In genomic region chr1:207140536-207140935, GRCh38 we compare ENCODE assay signal across 25 cellular contexts. TPM values are rescaled to one million over a fixed set of nuclear protein-coding genes. Genes with fewer than 3 reads are reported as not detected.
DNase-seq lines count a peak whose midpoint lies in the region; ATAC-seq, FAIRE-seq and TF ChIP-seq lines count a peak whose summit lies in the region.
"Had no signal": no experiment of that assay in that cellular context is flagged by ENCODE, and none has a peak within 500 bp of the region (broad histone marks: within the 10 kb centered on the region; RNA-seq: fewer than 3 reads in every experiment).

No MANE protein-coding gene starts in this region.

- peaks cover 6% of the 10 kb centered on the region; the same call in 1 of the 2 replicates for H3K4me1 Mint-ChIP-seq in HFFc6 (ENCODE audit: low read depth)
- H3K4me1 Mint-ChIP-seq: B cell had no signal

- ATAC-seq in HG02840 (IDR thresholded peaks at IDR 0.05; ENCODE audit: low FRiP score, unreplicated experiment) (no peak), GM21423 (IDR thresholded peaks at IDR 0.05; ENCODE audit: unreplicated experiment) (no peak)
- ATAC-seq: GM12878, HCT116, HepG2, Right ventricle myocardium inferior had no signal

- POLR2A ChIA-PET in RWPE1 (lab: Yijun Ruan, JAX; ENCODE audit: low non-redundant PET): no interaction called here

- DNase-seq in COLO829 (ENCODE audit: low spot score) (peak; percentile 11), HFFc6 (peak; percentile 44), RWPE1 (ENCODE audit: low spot score) (peak; percentile 8), bronchial epithelial cell (ENCODE audit: low read depth) (peak; percentile 84), DMS53 (lab: John Stamatoyannopoulos, UW) (no peak), middle frontal gyrus (ENCODE audit: extremely low spot score, low spot score) (no peak)
- DNase-seq: GOT3, KBM-7, NCI-H1092 treated with DMSO at 0.1 percent for 48 hours, NCI-H146, NCI-H2029, NCI-H2227 treated with DMSO at 0.1 percent for 48 hours, NCI-H510A, NCI-H748 treated with DMSO at 0.1 percent for 48 hours had no signal

- CTCF ChIA-PET in RWPE1 (lab: Yijun Ruan, JAX): no interaction called here

- TF ChIP-seq CTCF in HFFc6 (IDR thresholded peaks at IDR 0.05) (no peak), RWPE1 (conservative IDR thresholded peaks at IDR 0.05; ENCODE audit: low read depth) (no peak), bronchial epithelial cell (IDR thresholded peaks at IDR 0.05; ENCODE audit: insufficient read depth, low read length, severe bottlenecking) (no peak)

- no peaks in the 10 kb centered on the region for H3K9me3 Mint-ChIP-seq in HFFc6

- no peaks in the 10 kb centered on the region for H3K36me3 Mint-ChIP-seq in HFFc6 (ENCODE audit: low read depth)
- H3K36me3 Mint-ChIP-seq: CD14-positive monocyte had no signal

- H3K27me3 Mint-ChIP-seq in HFFc6 (ENCODE audit: insufficient read depth): no peaks in the 10 kb centered on the region; the same call in none of the 2 replicates

- H3K27me3 ChIP-seq in bronchial epithelial cell (ENCODE audit: control insufficient read depth, insufficient read depth, low read length): no peaks in the 10 kb centered on the region
- H3K27me3 ChIP-seq: SJSA1 had no signal

- H3K27ac ChIP-seq in RWPE1: no peak overlapping the region
- H3K27ac ChIP-seq: SJSA1 had no signal

- no peak overlapping the region for H3K4me3 Mint-ChIP-seq in HFFc6
- H3K4me3 Mint-ChIP-seq: B cell, CD14-positive monocyte had no signal

- no peak overlapping the region for H3K4me3 ChIP-seq in bronchial epithelial cell (ENCODE audit: low read depth, low read length)
- H3K4me3 ChIP-seq: GM12878, SJSA1 had no signal

- no peak for FAIRE-seq in bronchial epithelial cell (lab: Jason Lieb, UNC)
- FAIRE-seq: A204.1, D721Med, GM12878, HepG2 had no signal

- H3K27ac Mint-ChIP-seq in HFFc6: no peak overlapping the region
- H3K27ac Mint-ChIP-seq: B cell, CD14-positive monocyte had no signal

- H3K36me3 ChIP-seq in bronchial epithelial cell (ENCODE audit: control insufficient read depth, insufficient read depth, low read length): no peaks in the 10 kb centered on the region
- H3K36me3 ChIP-seq: SJSA1 had no signal

RNA-seq across cellular contexts. Expression of gene C4BPA, which starts 36.5 kb away (rescaled TPM):
- total RNA-seq in HFFc6 (2021; fragmentation: NEBNext Ultra II Directional; extraction: Animal tissue kit (Norgen Biotek cat#: 25700)): not detected
- total RNA-seq in bronchial epithelial cell: not detected in 2 replicates
- total RNA-seq: B cell, Right ventricle myocardium inferior, SJSA1 had no signal

RNA-seq across cellular contexts. Expression of gene C4BPB, which starts 51.9 kb away (rescaled TPM):
- under 1 TPM in 5 of 6 experiments, not detected in 1; 0.15 to 0.59 (median 0.24) TPM for total RNA-seq in HFFc6 (2021; fragmentation: NEBNext Ultra II Directional; extraction: Animal tissue kit (Norgen Biotek cat#: 25700))
- total RNA-seq in bronchial epithelial cell: not detected in 2 replicates
- total RNA-seq: B cell, Right ventricle myocardium inferior had no signal

Comparison
In these comparisons a context has a peak if more than half of its experiments do, and no peak if none do; other contexts are left out.
1. DNase-seq: peak in COLO829 (single experiment), HFFc6 (single experiment), RWPE1 (single experiment) and bronchial epithelial cell (single experiment); none in DMS53 (single experiment) and middle frontal gyrus (single experiment).